ENCODE assay signal across 14 cellular contexts in genomic region chr14:35368993-35369392, GRCh38. TPM values are rescaled to one million over a fixed set of nuclear protein-coding genes. Genes with fewer than 3 reads are reported as not detected.
DNase-seq lines count a peak whose midpoint lies in the region; ATAC-seq, FAIRE-seq and TF ChIP-seq lines count a peak whose summit lies in the region.
"Had no signal": no experiment of that assay in that cellular context is flagged by ENCODE, and none has a peak within 500 bp of the region (broad histone marks: within the 10 kb centered on the region; RNA-seq: fewer than 3 reads in every experiment).

No MANE protein-coding gene starts in this region.

- CTCF ChIA-PET in HepG2 (lab: Yijun Ruan, JAX; ENCODE audit: low intra/inter-chr PET ratio, low total read pairs) = no interaction called here

- H3K27ac Mint-ChIP-seq in osteocyte (ENCODE audit: unreplicated experiment) = peak overlapping the region; percentile 34

- H3K27me3 ChIP-seq in HepG2 (ENCODE audit: control insufficient read depth in 1 of 2, insufficient read depth in 2 of 2, low read length in 2 of 2) = 0 out of 5 replicates have a peak, but pooled peaks cover 0 to 6% of the 10 kb centered on the region in 2 experiments
- no peaks in the 10 kb centered on the region for H3K27me3 ChIP-seq in right lobe of liver
- H3K27me3 ChIP-seq in aorta (ENCODE audit: control insufficient read depth in 1 of 2, insufficient read depth in 2 of 2, low read length in 1 of 2) = no peaks in the 10 kb centered on the region
- no peaks in the 10 kb centered on the region for H3K27me3 ChIP-seq in MG63
- H3K27me3 ChIP-seq: left lung, upper lobe of left lung had no signal

- H3K4me3 ChIP-seq in HepG2 (replicated peaks in 1 of 3; ENCODE audit: insufficient read depth in 1 of 3, low read depth in 2 of 3, low read length in 3 of 3) (no peak overlapping the region), right lobe of liver (no peak overlapping the region), coronary artery (peak overlapping the region; percentile 54), aorta (ENCODE audit: low read length in 2 of 2) (no peak overlapping the region), MG63 (no peak overlapping the region)
- H3K4me3 ChIP-seq: left lung, upper lobe of left lung had no signal

- intact Hi-C loops in HepG2 (cut with micrococcal nuclease; ENCODE audit: unreplicated experiment) = loop anchor here (5.0 kb wide), 1 partner anchor 33 kb away; the partner anchor contains the start of gene NFKBIA
- intact Hi-C loops in right lobe of liver (cut with DNase I) = no loop called here
- intact Hi-C loops in aorta (cut with DNase I) = no loop called here

- H3K36me3 Mint-ChIP-seq in osteocyte (ENCODE audit: unreplicated experiment) = no peaks in the 10 kb centered on the region
- H3K36me3 Mint-ChIP-seq: CD8-positive, alpha-beta T cell; stimulated activated memory B cell treated with anti-CD40 and anti-IgM and Interleukin-4, amounts not matched to agents 10 μg/mL and 1 μg/mL and 100 μg/mL, for 72 hours had no signal

- BruUV-seq in HepG2 (replicated peaks; lab: Mats Ljungman, UMichigan) = no TSS peak

- FAIRE-seq in HepG2 (lab: Jason Lieb, UNC) = no peak

- ATAC-seq in HepG2 = no peak
- ATAC-seq in right lobe of liver = no peak
- no peak for ATAC-seq in aorta (ENCODE audit: low FRiP score)
- ATAC-seq: CD8-positive, alpha-beta T cell; left lung had no signal

- TF ChIP-seq CTCF in HepG2 (CRISPR knock-in tag; IDR thresholded peaks at IDR 0.05) = no peak
- TF ChIP-seq CTCF in right lobe of liver (IDR thresholded peaks at IDR 0.05) = no peak
- no peak for TF ChIP-seq CTCF in coronary artery (IDR thresholded peaks at IDR 0.05)
- TF ChIP-seq CTCF in osteocyte (IDR thresholded peaks at IDR 0.05) = no peak

- DNase-seq in HepG2 (ENCODE audit: low spot score) (no peak), right lobe of liver (no peak), coronary artery (ENCODE audit: low spot score) (no peak), osteocyte (ENCODE audit: extremely low spot score, unreplicated experiment) (no peak), aorta (peak; percentile 40 to 77), MG63 (no peak), medulla oblongata (ENCODE audit: extremely low spot score) (no peak)
- no peak for DNase-seq in effector CD4-positive, alpha-beta T cell
- DNase-seq: activated T-cell treated with anti-CD3 and anti-CD28 coated beads for 4 hours; CD8-positive, alpha-beta T cell; left lung; NCI-H1694 had no signal

- no peak for TF ChIP-seq EP300 in HepG2 (IDR thresholded peaks at IDR 0.05; ENCODE audit: low read depth in 2 of 2, low read length in 2 of 2)
- TF ChIP-seq EP300 in HepG2 (CRISPR knock-in tag; IDR thresholded peaks at IDR 0.05; ENCODE audit: borderline replicate concordance) = no peak

- POLR2A ChIA-PET in HepG2 (lab: Yijun Ruan, JAX) = interaction anchor here (0.6 to 4.6 kb wide), 10 partner anchors 13 to 78 kb away, joined by 3 to 25 read pairs (median 6); no protein-coding TSS in a partner anchor

- H3K4me2 ChIP-seq in HepG2 (ENCODE audit: low read depth, low read length) = no peak overlapping the region

- no peaks in the 10 kb centered on the region for H3K27me3 Mint-ChIP-seq in osteocyte (ENCODE audit: unreplicated experiment)
- H3K27me3 Mint-ChIP-seq: stimulated activated memory B cell treated with anti-CD40 and anti-IgM and Interleukin-4, amounts not matched to agents 10 μg/mL and 1 μg/mL and 100 μg/mL, for 72 hours had no signal

- H3K79me2 ChIP-seq in HepG2 (ENCODE audit: insufficient read depth, low read length) = no peaks in the 10 kb centered on the region

- 79% methylated on average over 27 of the region's 27 CpGs for WGBS in HepG2 (ENCODE audit: low lambda C conversion rate)
- 73% methylated on average over 15 of the region's 27 CpGs for WGBS in right lobe of liver (ENCODE audit: insufficient coverage, low coverage, low lambda C conversion rate, missing lambda C conversion rate)
- 39 to 41% methylated on average over 25 to 27 of the region's 27 CpGs for whole genome bisulfite sequencing in aorta, 2 donors

- H3K9me3 ChIP-seq in HepG2 (ENCODE audit: low read length) (peaks cover 11% of the 10 kb centered on the region), right lobe of liver (no peaks in the 10 kb centered on the region), aorta (ENCODE audit: control insufficient read depth, low read length) (peaks cover 1% of the 10 kb centered on the region), MG63 (0 out of 2 replicates have a peak, but pooled peaks cover 3% of the 10 kb centered on the region)

- H3K27ac ChIP-seq in HepG2 (ENCODE audit: extremely low read length, insufficient read depth, low read length) (no peak overlapping the region), right lobe of liver (no peak overlapping the region), coronary artery (peak overlapping the region; percentile 9 to 13), aorta (ENCODE audit: low read depth in 1 of 2, low read length in 2 of 2) (no peak overlapping the region)
- H3K27ac ChIP-seq: upper lobe of left lung had no signal

- H4K20me1 ChIP-seq in HepG2 (ENCODE audit: insufficient read depth, low read length) = no peaks in the 10 kb centered on the region

- H3K4me1 Mint-ChIP-seq in osteocyte (ENCODE audit: unreplicated experiment) = peaks cover 56% of the 10 kb centered on the region

- no peak overlapping the region for H3K4me3 Mint-ChIP-seq in osteocyte (ENCODE audit: unreplicated experiment)
- H3K4me3 Mint-ChIP-seq: stimulated activated memory B cell treated with anti-CD40 and anti-IgM and Interleukin-4, amounts not matched to agents 10 μg/mL and 1 μg/mL and 100 μg/mL, for 72 hours had no signal

- no peaks in the 10 kb centered on the region for H3K36me3 ChIP-seq in HepG2 (replicated peaks in 1 of 2; ENCODE audit: control insufficient read depth in 1 of 2, insufficient read depth in 2 of 2, low read length in 2 of 2)
- H3K36me3 ChIP-seq in right lobe of liver = no peaks in the 10 kb centered on the region
- no peaks in the 10 kb centered on the region for H3K36me3 ChIP-seq in aorta (ENCODE audit: control insufficient read depth in 1 of 2, insufficient read depth in 2 of 2, low read length in 1 of 2)
- no peaks in the 10 kb centered on the region for H3K36me3 ChIP-seq in MG63
- H3K36me3 ChIP-seq: left lung, upper lobe of left lung had no signal

- TF ChIP-seq RAD21 in HepG2 (CRISPR knock-in tag; IDR thresholded peaks at IDR 0.05) = no peak

- H2AFZ ChIP-seq in HepG2 (ENCODE audit: low read length) = no peak overlapping the region

- H3K9me3 Mint-ChIP-seq in osteocyte (ENCODE audit: unreplicated experiment) = peaks cover 4% of the 10 kb centered on the region

- peaks cover 58% of the 10 kb centered on the region for H3K4me1 ChIP-seq in HepG2 (ENCODE audit: insufficient read depth, low read length)
- peaks cover 0 to 12% (median 0%) of the 10 kb centered on the region in 4 donors for H3K4me1 ChIP-seq in right lobe of liver
- no peaks in the 10 kb centered on the region for H3K4me1 ChIP-seq in aorta (ENCODE audit: control insufficient read depth in 1 of 2, insufficient read depth in 2 of 2, low read length in 2 of 2)

- H3K9ac ChIP-seq in HepG2 (ENCODE audit: insufficient read depth, low read depth, low read length) = no peak overlapping the region

- in situ Hi-C loops in HepG2 (cut with HindIII; ENCODE audit: extremely low pct_ligation_motif_present, low pct_unique_long_range_greater_than_20kb) = no loop called here

- TF ChIP-seq POLR2A in HepG2 (IDR thresholded peaks at IDR 0.05; ENCODE audit: insufficient read depth in 1 of 2, low read depth in 2 of 2, low read length in 2 of 2) (no peak), right lobe of liver (IDR thresholded peaks at IDR 0.05) (no peak)

TF ChIP-seq in HepG2, 621 proteins besides CTCF, POLR2A, EP300 and RAD21 (continues in another document):
- TF ChIP-seq PHF21A (CRISPR knock-in tag; IDR thresholded peaks at IDR 0.05) = 0 out of 2 replicates have a peak, but pooled peaks have one; percentile 20
- no peak for TF ChIP-seq CBX1 (IDR thresholded peaks at IDR 0.05; ENCODE audit: low read depth)
- TF ChIP-seq NR1H2 (CRISPR knock-in tag; IDR thresholded peaks at IDR 0.05; ENCODE audit: borderline replicate concordance, low read depth) = no peak

RNA-seq across cellular contexts. Expression of gene NFKBIA, which starts 35.6 kb away (rescaled TPM):
- total RNA-seq in HepG2 (2016; rRNA removed; fragmentation: Illumina TruSeq; extraction: Trizol) = 232 and 319 TPM in 2 replicates
- 103 and 116 TPM in 2 replicates for total RNA-seq in HepG2 (2016; cell fraction: cytosol; rRNA removed; fragmentation: Illumina TruSeq; extraction: Trizol; ENCODE audit: low read depth)
- total RNA-seq in HepG2 (2016; cell fraction: insoluble cytoplasmic fraction; rRNA removed; fragmentation: Illumina TruSeq; extraction: Trizol) = 208 and 321 TPM in 2 replicates
- total RNA-seq in HepG2 (2016; cell fraction: membrane; rRNA removed; fragmentation: Illumina TruSeq; extraction: Trizol) = 196 and 209 TPM in 2 replicates
- 367 and 382 TPM in 2 replicates for total RNA-seq in HepG2 (2016; cell fraction: nucleus; rRNA removed; fragmentation: Illumina TruSeq; extraction: Trizol)
- polyA plus RNA-seq in HepG2 (2011; rRNA removed) = 173 and 197 TPM in 2 replicates
- polyA plus RNA-seq in HepG2 (2011; cell fraction: cytosol; rRNA removed) = 81.6 and 128 TPM in 2 replicates
- polyA plus RNA-seq in HepG2 (2011; cell fraction: nucleus; rRNA removed) = 363 and 589 TPM in 2 replicates
- 58.7 and 87.8 TPM in 2 replicates for polyA plus RNA-seq in HepG2 (2012)
- polyA plus RNA-seq in HepG2 (2016; cell fraction: cytosol; fragmentation: Illumina TruSeq; extraction: Trizol; ENCODE audit: low read depth) = 21.2 and 21.7 TPM in 2 replicates
- 160 and 187 TPM in 2 replicates for polyA plus RNA-seq in HepG2 (2016; cell fraction: insoluble cytoplasmic fraction; fragmentation: Illumina TruSeq; extraction: Trizol; ENCODE audit: low read depth)
- polyA plus RNA-seq in HepG2 (2016; cell fraction: membrane; fragmentation: Illumina TruSeq; extraction: Trizol; ENCODE audit: low read depth) = 41.5 and 42.6 TPM in 2 replicates
- polyA plus RNA-seq in HepG2 (2016; cell fraction: nucleus; fragmentation: Illumina TruSeq; extraction: Trizol; ENCODE audit: insufficient read depth, low read depth) = 546 and 548 TPM in 2 replicates
- polyA minus RNA-seq in HepG2 (2011; rRNA and poly(A)+ RNA removed; ENCODE audit: low replicate concordance) = 421 and 666 TPM in 2 replicates
- polyA minus RNA-seq in HepG2 (2011; cell fraction: cytosol; rRNA and poly(A)+ RNA removed) = 80.5 and 103 TPM in 2 replicates
- 421 and 559 TPM in 2 replicates for polyA minus RNA-seq in HepG2 (2011; cell fraction: nucleus; rRNA and poly(A)+ RNA removed)
- 100 to 1,000 TPM in 3 of 6 experiments, 10 to 100 TPM in 3; 84.8 to 140 (median 106) TPM for total RNA-seq in right lobe of liver
- 57.2 and 58.9 TPM in 2 replicates for total RNA-seq in osteocyte
- total RNA-seq in aorta = 100 to 1,000 TPM; 126 to 186 TPM
- 10 to 100 TPM; 83.0 to 97.1 TPM for polyA plus RNA-seq in aorta
- 37.1 and 76.7 TPM in 2 replicates for total RNA-seq in MG63 (2014; rRNA removed; shearing (Covaris generic); ENCODE audit: low replicate concordance)

Comparison
In these comparisons a context has a peak if more than half of its experiments do, and no peak if none do; other contexts are left out.
1. DNase-seq: peak in aorta (2 of 2); none in HepG2 (single experiment), right lobe of liver (0 of 3), coronary artery (single experiment), osteocyte (single experiment), MG63 (single experiment), medulla oblongata (single experiment) and effector CD4-positive, alpha-beta T cell (single experiment).
2. H3K27ac ChIP-seq: peak in coronary artery (2 of 2); none in HepG2 (single experiment), right lobe of liver (0 of 3) and aorta (0 of 2).